In the genomic region with DNA sequence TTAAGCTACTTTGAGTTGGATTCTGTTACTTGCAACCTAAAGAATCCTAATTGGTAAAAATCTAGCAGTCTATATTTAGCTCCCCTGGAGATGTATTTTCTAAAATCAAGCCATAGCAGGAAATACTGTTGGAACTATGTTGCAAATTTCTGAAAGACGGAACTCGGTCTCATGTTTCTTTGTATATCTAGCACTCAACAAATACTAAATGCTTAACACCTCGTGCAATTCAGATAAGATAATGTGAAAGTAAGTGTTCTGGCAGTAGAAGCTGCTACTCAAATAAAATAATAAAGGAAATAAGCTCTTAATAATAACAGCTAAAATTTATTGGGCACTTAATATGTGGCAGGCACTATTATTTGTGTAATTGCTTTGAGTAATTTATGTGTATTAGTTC, we compare ENCODE assay signal across 30 cellular contexts. TPM values are rescaled to one million over a fixed set of nuclear protein-coding genes. Genes with fewer than 3 reads are reported as not detected.
"Had no signal": no experiment of that assay in that cellular context is flagged by ENCODE, and none has a peak within 500 bp of the region (broad histone marks: within the 10 kb centered on the region; RNA-seq: fewer than 3 reads in every experiment).

No MANE protein-coding gene starts in this region.

- FAIRE-seq: astrocyte, colon had no signal

- H3K27ac ChIP-seq: esophagus muscularis mucosa, foreskin keratinocyte, gastrocnemius medialis had no signal

- H3K27me3 ChIP-seq: esophagus muscularis mucosa, foreskin keratinocyte, gastrocnemius medialis had no signal

- H3K36me3 ChIP-seq: esophagus muscularis mucosa, gastrocnemius medialis had no signal

- H3K4me3 ChIP-seq: esophagus muscularis mucosa, gastrocnemius medialis had no signal

- H3K4me1 ChIP-seq: esophagus muscularis mucosa, gastrocnemius medialis had no signal

- DNase-seq: activated CD4-positive, alpha-beta memory T cell treated with anti-CD3 and anti-CD28 coated beads, Interleukin-2, amount 10 ng/mL, durations not matched to agents 7 days and 5 days; activated CD4-positive, alpha-beta T cell treated with anti-CD3 and anti-CD28 coated beads for 36 hours; activated CD4-positive, alpha-beta T cell treated with anti-CD3 and anti-CD28 coated beads, Interleukin-2, amount 10 ng/mL, durations not matched to agents 24 days and 14 days; activated CD4-positive, CD25-positive, alpha-beta regulatory T cell; activated CD4-positive, CD25-positive, alpha-beta regulatory T cell treated with anti-CD3 and anti-CD28 coated beads, Interleukin-2, amount 50 U/mL, for 72 hours; activated CD8-positive, alpha-beta memory T cell treated with anti-CD3 and anti-CD28 coated beads, Interleukin-2, amount 50 U/mL, for 48 hours; activated gamma-delta T cell; activated naive CD4-positive, alpha-beta T cell; activated naive CD4-positive, alpha-beta T cell treated with anti-CD3 and anti-CD28 coated beads, Interleukin-2, amount 50 U/mL, for 16 hours; activated T-cell treated with anti-CD3 and anti-CD28 coated beads for 4 hours; activated T-cell treated with anti-CD3 and anti-CD28 coated beads, Interleukin-2, amount 50 U/mL, for 24 hours; activated T-cell treated with anti-CD3 and anti-CD28 coated beads, Interleukin-2, amount 50 U/mL, for 72 hours; amniotic stem cell; anterior cingulate cortex; caudate nucleus; cortex of kidney; dermis blood vessel endothelial cell; effector CD4-positive, alpha-beta T cell; effector memory CD8-positive, alpha-beta T cell; erythroblast; foreskin keratinocyte; gastrocnemius medialis; T-helper 2 cell had no signal

- H3K9me3 ChIP-seq: esophagus muscularis mucosa, gastrocnemius medialis had no signal

- ATAC-seq: activated CD4-positive, alpha-beta T cell treated with anti-CD3 and anti-CD28 coated beads for 36 hours; activated T-cell treated with anti-CD3 and anti-CD28 coated beads, Interleukin-2, amount 50 U/mL, for 72 hours; effector memory CD8-positive, alpha-beta T cell; foreskin keratinocyte; gastrocnemius medialis had no signal

RNA-seq across cellular contexts. Expression of a gene that starts 26.7 kb away (rescaled TPM):
- total RNA-seq: activated CD4-positive, alpha-beta memory T cell treated with anti-CD3 and anti-CD28 coated beads, Interleukin-2, amount 10 ng/mL, durations not matched to agents 7 days and 5 days; activated CD4-positive, alpha-beta T cell treated with anti-CD3 and anti-CD28 coated beads for 36 hours; activated CD4-positive, alpha-beta T cell treated with anti-CD3 and anti-CD28 coated beads, Interleukin-2, amount 10 ng/mL, durations not matched to agents 24 days and 14 days; activated T-cell treated with anti-CD3 and anti-CD28 coated beads, Interleukin-2, amount 50 U/mL, for 72 hours; astrocyte; chondrocyte; dermis blood vessel endothelial cell; esophagus muscularis mucosa; foreskin keratinocyte; gastrocnemius medialis; glomerular endothelial cell; T-helper 1 cell treated with Interleukin-12 subunit alpha and Interleukin-12 subunit beta and Interleukin-4 antibody, amounts not matched to agents 30 ng/mL and 1 ng/mL, for 36 hours had no signal
- polyA plus RNA-seq: adipose tissue, foreskin keratinocyte had no signal
